Comparison of ENCODE assay signal across 8 cellular contexts in genomic region chr11:74570266-74571061, GRCh38. TPM values are rescaled to one million over a fixed set of nuclear protein-coding genes. Genes with fewer than 3 reads are reported as not detected.
DNase-seq lines count a peak whose midpoint lies in the region; ATAC-seq and TF ChIP-seq lines count a peak whose summit lies in the region.

No MANE protein-coding gene starts in this region.

- peaks cover 2% of the 10 kb centered on the region for H3K27me3 Mint-ChIP-seq in activated CD8-positive, alpha-beta T cell treated with anti-CD3 and anti-CD28 coated beads, Interleukin-2, amount 10 ng/mL, durations not matched to agents 7 days and 5 days (ENCODE audit: low read depth)

- no peaks in the 10 kb centered on the region for H3K9me3 Mint-ChIP-seq in activated CD8-positive, alpha-beta T cell treated with anti-CD3 and anti-CD28 coated beads, Interleukin-2, amount 10 ng/mL, durations not matched to agents 7 days and 5 days (ENCODE audit: insufficient read depth)

- ATAC-seq in activated CD8-positive, alpha-beta T cell treated with anti-CD3 and anti-CD28 coated beads, Interleukin-2, amount 10 ng/mL, durations not matched to agents 7 days and 5 days: no peak
- no peak for ATAC-seq in GM18907 (IDR thresholded peaks at IDR 0.05; ENCODE audit: unreplicated experiment)
- ATAC-seq in HG03571 (IDR thresholded peaks at IDR 0.05; ENCODE audit: unreplicated experiment): no peak

- H3K4me1 Mint-ChIP-seq in activated CD8-positive, alpha-beta T cell treated with anti-CD3 and anti-CD28 coated beads, Interleukin-2, amount 10 ng/mL, durations not matched to agents 7 days and 5 days (ENCODE audit: low read depth): no peaks in the 10 kb centered on the region

- H3K4me3 Mint-ChIP-seq in activated CD8-positive, alpha-beta T cell treated with anti-CD3 and anti-CD28 coated beads, Interleukin-2, amount 10 ng/mL, durations not matched to agents 7 days and 5 days: no peak overlapping the region

- H3K36me3 Mint-ChIP-seq in activated CD8-positive, alpha-beta T cell treated with anti-CD3 and anti-CD28 coated beads, Interleukin-2, amount 10 ng/mL, durations not matched to agents 7 days and 5 days (ENCODE audit: low read depth): no peaks in the 10 kb centered on the region

- DNase-seq in AG20443 (ENCODE audit: low spot score): peak; percentile 77
- peak; percentile 52 for DNase-seq in GM13976 (ENCODE audit: low spot score)
- DNase-seq in NCI-H2196 (lab: John Stamatoyannopoulos, UW; ENCODE audit: unreplicated experiment): peak; percentile 55
- peak; percentile 28 for DNase-seq in activated CD8-positive, alpha-beta T cell treated with anti-CD3 and anti-CD28 coated beads, Interleukin-2, amount 10 ng/mL, durations not matched to agents 7 days and 5 days
- peak; percentile 62 to 73 for DNase-seq in cardiac muscle cell (ENCODE audit: low read depth in 1 of 2, low spot score in 1 of 2)
- peak; percentile 59 for DNase-seq in renal cortical epithelial cell (ENCODE audit: low read depth)

- CTCF ChIA-PET in activated CD8-positive, alpha-beta T cell treated with anti-CD3 and anti-CD28 coated beads, Interleukin-2, amount 10 ng/mL, durations not matched to agents 7 days and 5 days (lab: Charles Lee): interaction anchor here (0.5 to 5.2 kb wide), 13 partner anchors 12 to 315 kb away, joined by 3 to 65 read pairs (median 4); partner anchors contain the start of genes LIPT2 and POLD3

- no peaks in the 10 kb centered on the region for H3K4me1 ChIP-seq in cardiac muscle cell (ENCODE audit: low read depth)

- in situ Hi-C loops in GM13976 (cut with MboI; ENCODE audit: low sequenced_read_pairs, unreplicated experiment): loop anchor here (10.0 kb wide), 1 partner anchor 116 kb away; no protein-coding TSS in a partner anchor

- no peaks in the 10 kb centered on the region for H3K36me3 ChIP-seq in cardiac muscle cell

- H3K27ac Mint-ChIP-seq in activated CD8-positive, alpha-beta T cell treated with anti-CD3 and anti-CD28 coated beads, Interleukin-2, amount 10 ng/mL, durations not matched to agents 7 days and 5 days: no peak overlapping the region

- no peaks in the 10 kb centered on the region for H3K9me3 ChIP-seq in cardiac muscle cell (ENCODE audit: low read depth)

- H3K27me3 ChIP-seq in cardiac muscle cell: no peaks in the 10 kb centered on the region

- H3K4me3 ChIP-seq in cardiac muscle cell: no peak overlapping the region

- TF ChIP-seq CTCF in GM13976 (IDR thresholded peaks at IDR 0.05; ENCODE audit: borderline replicate concordance, control extremely low read depth, extremely low read depth, insufficient read depth, missing control alignments) (peak; percentile 65), cardiac muscle cell (IDR thresholded peaks at IDR 0.05; ENCODE audit: low read depth, low read length) (peak; percentile 76)

- no peak overlapping the region for H3K27ac ChIP-seq in cardiac muscle cell

- POLR2A ChIA-PET in activated CD8-positive, alpha-beta T cell treated with anti-CD3 and anti-CD28 coated beads, Interleukin-2, amount 10 ng/mL, durations not matched to agents 7 days and 5 days (lab: Charles Lee): interaction anchor here (0.6 kb wide), 1 partner anchor 172 kb away, joined by 3 read pairs; no protein-coding TSS in a partner anchor

RNA-seq across cellular contexts. Expression of gene POLD3, which starts 21.9 kb away (rescaled TPM):
- total RNA-seq in activated CD8-positive, alpha-beta T cell treated with anti-CD3 and anti-CD28 coated beads, Interleukin-2, amount 10 ng/mL, durations not matched to agents 7 days and 5 days: 10 to 100 TPM; 45.4 to 50.4 TPM
- 12.8 and 13.1 TPM in 2 replicates for total RNA-seq in cardiac muscle cell
- 24.1 and 24.5 TPM in 2 replicates for polyA plus RNA-seq in cardiac muscle cell
- 7.3 and 13.4 TPM in 2 replicates for total RNA-seq in renal cortical epithelial cell
